Comparison of ENCODE assay signal across 13 cellular contexts in genomic region chr10:79111846-79112614, GRCh38. TPM values are rescaled to one million over a fixed set of nuclear protein-coding genes. Genes with fewer than 3 reads are reported as not detected.
DNase-seq lines count a peak whose midpoint lies in the region; ATAC-seq and TF ChIP-seq lines count a peak whose summit lies in the region.
"Had no signal": no experiment of that assay in that cellular context is flagged by ENCODE, and none has a peak within 500 bp of the region (broad histone marks: within the 10 kb centered on the region; RNA-seq: fewer than 3 reads in every experiment).

No MANE protein-coding gene starts in this region.

- peaks cover 98% of the 10 kb centered on the region for H3K79me2 ChIP-seq in PC-3 (ENCODE audit: low read length)

- no peak overlapping the region for H3K4me3 Mint-ChIP-seq in endodermal cell
- H3K4me3 Mint-ChIP-seq: stimulated activated memory B cell treated with anti-CD40 and anti-IgM and Interleukin-4, amounts not matched to agents 10 μg/mL and 1 μg/mL and 100 μg/mL, for 72 hours had no signal

- H3K9ac ChIP-seq in PC-3 (ENCODE audit: low read length) (no peak overlapping the region), endodermal cell (ENCODE audit: extremely low read depth, low read length, poor library complexity, severe bottlenecking) (no peak overlapping the region)

- H4K20me1 ChIP-seq in PC-3 (ENCODE audit: low read length), result peaks cover 23% of the 10 kb centered on the region; the same call in 1 of the 2 replicates

- no peak for TF ChIP-seq CTCF in PC-3 (conservative IDR thresholded peaks at IDR 0.05; ENCODE audit: low read depth, low read length)
- no peak for TF ChIP-seq CTCF in endodermal cell (conservative IDR thresholded peaks at IDR 0.05)
- TF ChIP-seq CTCF in GM13977 (IDR thresholded peaks at IDR 0.05; ENCODE audit: extremely low read depth, insufficient read depth, missing control alignments), result no peak

- no peak overlapping the region for H2AFZ ChIP-seq in PC-3 (ENCODE audit: low read length)

- peaks cover 54% of the 10 kb centered on the region for H3K4me1 Mint-ChIP-seq in endodermal cell

- no peaks in the 10 kb centered on the region for H3F3A ChIP-seq in PC-3 (ENCODE audit: low read length, unreplicated experiment)

- in situ Hi-C loops in GM13977 (cut with MboI; ENCODE audit: low pct_unique_long_range_greater_than_20kb, low sequenced_read_pairs, unreplicated experiment), result no loop called here

- H3K27ac Mint-ChIP-seq in endodermal cell, result peak overlapping the region; percentile 89
- H3K27ac Mint-ChIP-seq: stimulated activated memory B cell treated with anti-CD40 and anti-IgM and Interleukin-4, amounts not matched to agents 10 μg/mL and 1 μg/mL and 100 μg/mL, for 72 hours had no signal

- peaks cover 20% of the 10 kb centered on the region for H3K36me3 Mint-ChIP-seq in endodermal cell (ENCODE audit: low read depth)
- H3K36me3 Mint-ChIP-seq: stimulated activated memory B cell treated with anti-CD40 and anti-IgM and Interleukin-4, amounts not matched to agents 10 μg/mL and 1 μg/mL and 100 μg/mL, for 72 hours had no signal

- no peak overlapping the region for H3K4me3 ChIP-seq in PC-3 (ENCODE audit: low read length)
- H3K4me3 ChIP-seq in endodermal cell (ENCODE audit: low read length), result no peak overlapping the region

- ATAC-seq in PC-3, result no peak
- ATAC-seq in GM19035 (IDR thresholded peaks at IDR 0.05; ENCODE audit: unreplicated experiment), result no peak
- no peak for ATAC-seq in HG03039 (IDR thresholded peaks at IDR 0.05; ENCODE audit: unreplicated experiment)
- ATAC-seq: stimulated activated memory B cell treated with anti-CD40 and anti-IgM and Interleukin-4, amounts not matched to agents 10 μg/mL and 1 μg/mL and 100 μg/mL, for 72 hours had no signal

- CTCF ChIA-PET in PC-3 (lab: Charles Lee), result no interaction called here

- H3K4me2 ChIP-seq in PC-3 (ENCODE audit: low read length), result peak overlapping the region; percentile 1; the same call in 1 of the 2 replicates

- no peaks in the 10 kb centered on the region for H3K27me3 ChIP-seq in PC-3 (ENCODE audit: low read length)
- H3K27me3 ChIP-seq in endodermal cell (ENCODE audit: control insufficient read depth, insufficient read depth, low read length, poor library complexity, severe bottlenecking), result no peaks in the 10 kb centered on the region

- no TSS peak for BruUV-seq in PC-3 (replicated peaks; lab: Mats Ljungman, UMichigan)

- H3K9me3 Mint-ChIP-seq in endodermal cell, result no peaks in the 10 kb centered on the region
- H3K9me3 Mint-ChIP-seq: stimulated activated memory B cell treated with anti-CD40 and anti-IgM and Interleukin-4, amounts not matched to agents 10 μg/mL and 1 μg/mL and 100 μg/mL, for 72 hours had no signal

- POLR2A ChIA-PET in PC-3 (lab: Charles Lee; ENCODE audit: unreplicated experiment), result no interaction called here

- H3K36me3 ChIP-seq in PC-3 (ENCODE audit: low read depth, low read length) (peaks cover 7% of the 10 kb centered on the region; the same call in 1 of the 2 replicates), endodermal cell (ENCODE audit: control insufficient read depth, insufficient read depth, low read length) (peaks cover 7% of the 10 kb centered on the region)

- H3K9me2 ChIP-seq in PC-3 (replicated peaks; ENCODE audit: low read length), result no peaks in the 10 kb centered on the region

- DNase-seq in PC-3 (no peak), endodermal cell (no peak), mucosa of gallbladder (ENCODE audit: low spot score) (peak; percentile 45), GM13977 (ENCODE audit: low spot score) (no peak), HCEC 1CT (no peak)
- DNase-seq: activated CD4-positive, alpha-beta T cell treated with anti-CD3 and anti-CD28 coated beads for 48 hours; activated naive CD4-positive, alpha-beta T cell; hippocampal formation; NCI-H774 had no signal

- H3K27ac ChIP-seq in PC-3 (ENCODE audit: low read length) (peak overlapping the region; percentile 59), endodermal cell (ENCODE audit: low read depth, low read length) (peak overlapping the region; percentile 66), temporal lobe (ENCODE audit: low read depth, low read length) (peak overlapping the region; percentile 41)

- no peaks in the 10 kb centered on the region for H3K27me3 Mint-ChIP-seq in endodermal cell (ENCODE audit: insufficient read depth)

- 92 to 96% methylated on average over 8 to 12 of the region's 12 CpGs for WGBS in endodermal cell (ENCODE audit: insufficient coverage in 1 of 2, insufficient read length in 1 of 2), 2 experiments

- intact Hi-C loops in PC-3 (cut with micrococcal nuclease), result loop anchor here (2.0 kb wide), 1 partner anchor 41 kb away; no protein-coding TSS in a partner anchor

- H3K9me3 ChIP-seq in PC-3 (ENCODE audit: low read length) (no peaks in the 10 kb centered on the region), endodermal cell (ENCODE audit: control insufficient read depth, low read length) (no peaks in the 10 kb centered on the region)

- H3K4me1 ChIP-seq in PC-3 (ENCODE audit: insufficient read depth, low read length), result peaks cover 30% of the 10 kb centered on the region
- H3K4me1 ChIP-seq in endodermal cell (ENCODE audit: control insufficient read depth, insufficient read depth, low read length), result peaks cover 18% of the 10 kb centered on the region

RNA-seq across cellular contexts. Expression of gene ZMIZ1, which starts 43.3 kb away (rescaled TPM):
- 55.4 and 84.2 TPM in 2 replicates for total RNA-seq in PC-3 (2014; rRNA removed)
- total RNA-seq in endodermal cell, result 10 to 100 TPM; 65.3 to 67.5 TPM
- 77.5 TPM for polyA plus RNA-seq in endodermal cell (2013, experiment 1 of 2)
- 68.6 TPM for polyA plus RNA-seq in endodermal cell (2013, experiment 2 of 2)
- 107 TPM for total RNA-seq in mucosa of gallbladder
- 52.1 TPM for total RNA-seq in temporal lobe
